ENCODE assay signal across 12 cellular contexts in genomic region chr19:46759817-46760333, GRCh38. TPM values are rescaled to one million over a fixed set of nuclear protein-coding genes. Genes with fewer than 3 reads are reported as not detected.
A peak's percentile ranks its signal among the peaks of the same experiment; 100 is the strongest.
DNase-seq lines count a peak whose midpoint lies in the region; ATAC-seq, FAIRE-seq and TF ChIP-seq lines count a peak whose summit lies in the region.
"Had no signal": no experiment of that assay in that cellular context is flagged by ENCODE, and none has a peak within 500 bp of the region (broad histone marks: within the 10 kb centered on the region; RNA-seq: fewer than 3 reads in every experiment).

No MANE protein-coding gene starts in this region.

- H3K27me3 ChIP-seq in H9 (ENCODE audit: insufficient read depth, low read length) (no peaks in the 10 kb centered on the region), astrocyte (ENCODE audit: insufficient read depth, low read length) (no peaks in the 10 kb centered on the region), foreskin keratinocyte (no peaks in the 10 kb centered on the region)
- H3K27me3 ChIP-seq: colonic mucosa, neutrophil had no signal

- no peak overlapping the region for H3K4me2 ChIP-seq in H9 (ENCODE audit: insufficient read depth, insufficient read length, low read length)
- no peak overlapping the region for H3K4me2 ChIP-seq in astrocyte (ENCODE audit: low read length)

- H3K9ac ChIP-seq in H9 (ENCODE audit: extremely low read depth, insufficient read length, low read length) (no peak overlapping the region), astrocyte (ENCODE audit: low read length) (no peak overlapping the region)

- no peak overlapping the region for H3T11ph ChIP-seq in H9 (ENCODE audit: low read length)

- H3K79me2 ChIP-seq in H9 (ENCODE audit: insufficient read depth, low read length) (no peaks in the 10 kb centered on the region), astrocyte (ENCODE audit: insufficient read depth, low read length) (no peaks in the 10 kb centered on the region)

- no peak overlapping the region for H3K4ac ChIP-seq in H9 (ENCODE audit: low read depth, low read length)

- H2AFZ ChIP-seq in H9 (ENCODE audit: low read length) (no peak overlapping the region), astrocyte (ENCODE audit: low read depth, low read length) (no peak overlapping the region)

- H2BK120ac ChIP-seq in H9 (ENCODE audit: low read depth, low read length, poor library complexity, severe bottlenecking): no peak overlapping the region

- no peak overlapping the region for H3K23ac ChIP-seq in H9 (ENCODE audit: insufficient read length, low read depth, low read length)

- no CpG with 5 or more reads among the region's 7 CpGs for WGBS in H9 (ENCODE audit: extremely low coverage, insufficient read length, low lambda C conversion rate)

- H2BK20ac ChIP-seq in H9 (ENCODE audit: low read depth, low read length, poor library complexity, severe bottlenecking): no peak overlapping the region

- H3K14ac ChIP-seq in H9 (ENCODE audit: insufficient read depth, low read length): no peak overlapping the region

- no peaks in the 10 kb centered on the region for H3K27me3 Mint-ChIP-seq in H9 (ENCODE audit: low read depth)
- H3K27me3 Mint-ChIP-seq in astrocyte (ENCODE audit: low read depth, unreplicated experiment): no peaks in the 10 kb centered on the region
- H3K27me3 Mint-ChIP-seq in nephron progenitor cell (ENCODE audit: low read depth, poor library complexity): no peaks in the 10 kb centered on the region

- H3K23me2 ChIP-seq in H9 (ENCODE audit: insufficient read length, low read depth, low read length, poor library complexity, severe bottlenecking): no peaks in the 10 kb centered on the region

- H3K9me3 Mint-ChIP-seq in H9: no peaks in the 10 kb centered on the region
- no peaks in the 10 kb centered on the region for H3K9me3 Mint-ChIP-seq in astrocyte (ENCODE audit: unreplicated experiment)
- no peaks in the 10 kb centered on the region for H3K9me3 Mint-ChIP-seq in nephron progenitor cell
- H3K9me3 Mint-ChIP-seq: T-helper 1 cell treated with Interleukin-12 subunit alpha and Interleukin-12 subunit beta and Interleukin-4 antibody, amounts not matched to agents 30 μg/mL and 1 μg/mL, for 36 hours had no signal

- no peak overlapping the region for H2BK12ac ChIP-seq in H9 (ENCODE audit: insufficient read length, low read depth, low read length)

- TF ChIP-seq CTCF in H9 (conservative IDR thresholded peaks at IDR 0.05) (no peak), astrocyte (IDR thresholded peaks at IDR 0.05; ENCODE audit: insufficient read depth, low read depth, low read length) (no peak), foreskin keratinocyte (conservative IDR thresholded peaks at IDR 0.05) (no peak), nephron progenitor cell (IDR thresholded peaks at IDR 0.05) (no peak)

- H4K20me1 ChIP-seq in H9 (ENCODE audit: control insufficient read depth, insufficient read depth, insufficient read length) (no peaks in the 10 kb centered on the region), astrocyte (ENCODE audit: insufficient read depth, low read length) (peaks cover 14% of the 10 kb centered on the region)

- H3K9me3 ChIP-seq in H9 (ENCODE audit: control insufficient read depth, low read depth, low read length) (no peaks in the 10 kb centered on the region), astrocyte (ENCODE audit: insufficient read depth, low read depth, low read length) (no peaks in the 10 kb centered on the region)
- H3K9me3 ChIP-seq: colonic mucosa, neutrophil had no signal

- H3K36me3 Mint-ChIP-seq in H9 (ENCODE audit: insufficient read depth in 1 of 3, low read depth in 3 of 3): peaks cover 0 to 22% (median 12%) of the 10 kb centered on the region in 3 experiments; a peak in 6 of 7 replicates
- peaks cover 4% of the 10 kb centered on the region for H3K36me3 Mint-ChIP-seq in astrocyte (ENCODE audit: low read depth, unreplicated experiment)
- H3K36me3 Mint-ChIP-seq in nephron progenitor cell (ENCODE audit: low read depth): peaks cover 14% of the 10 kb centered on the region

- no peak overlapping the region for H2BK15ac ChIP-seq in H9 (ENCODE audit: low read depth, low read length)

- no peak overlapping the region for H4K8ac ChIP-seq in H9 (replicated peaks; ENCODE audit: insufficient read length, low read depth, low read length)

- no peak overlapping the region for H4K5ac ChIP-seq in H9 (ENCODE audit: insufficient read length, low read depth, low read length)

- DNase-seq in H9 (no peak), astrocyte (ENCODE audit: low read depth) (peak; percentile 84), foreskin keratinocyte (peak; percentile 60 to 61), stromal cell of bone marrow (ENCODE audit: low read depth) (peak; percentile 96), nephron progenitor cell (no peak)
- DNase-seq: colonic mucosa, DMS79 treated with DMSO at 0.1 percent for 48 hours, NCI-H748 treated with DMSO at 0.1 percent for 48 hours had no signal

- H3K18ac ChIP-seq in H9 (ENCODE audit: insufficient read length, low read depth, low read length): no peak overlapping the region

- peak overlapping the region in 2 of 3 experiments; percentile 33 to 71; a peak in 3 of 7 replicates for H3K27ac Mint-ChIP-seq in H9
- H3K27ac Mint-ChIP-seq in astrocyte (ENCODE audit: unreplicated experiment): no peak overlapping the region
- H3K27ac Mint-ChIP-seq in nephron progenitor cell: no peak overlapping the region
- H3K27ac Mint-ChIP-seq: T-helper 1 cell treated with Interleukin-12 subunit alpha and Interleukin-12 subunit beta and Interleukin-4 antibody, amounts not matched to agents 30 μg/mL and 1 μg/mL, for 36 hours had no signal

- H3K36me3 ChIP-seq in astrocyte (ENCODE audit: insufficient read depth, low read length): no peaks in the 10 kb centered on the region
- H3K36me3 ChIP-seq: colonic mucosa had no signal

- H3K27ac ChIP-seq in H9 (ENCODE audit: insufficient read length, low read depth, low read length) (no peak overlapping the region), astrocyte (ENCODE audit: low read depth, low read length) (no peak overlapping the region), foreskin keratinocyte (no peak overlapping the region)
- H3K27ac ChIP-seq: colonic mucosa, neutrophil had no signal

- ATAC-seq in foreskin keratinocyte: no peak
- no peak for ATAC-seq in HG03378 (IDR thresholded peaks at IDR 0.05; ENCODE audit: unreplicated experiment)
- ATAC-seq in GM21529 (IDR thresholded peaks at IDR 0.05; ENCODE audit: unreplicated experiment): no peak

- no peak overlapping the region for H2BK5ac ChIP-seq in H9 (ENCODE audit: insufficient read length, low read length)

- H4K91ac ChIP-seq in H9 (ENCODE audit: insufficient read length, low read depth, low read length): no peak overlapping the region

- H3K56ac ChIP-seq in H9 (ENCODE audit: insufficient read length, low read depth, low read length): no peak overlapping the region

- FAIRE-seq in astrocyte (lab: Jason Lieb, UNC): peak; percentile 77

- H3K4me3 Mint-ChIP-seq in H9 (no peak overlapping the region; a peak in 1 of 5 replicates), astrocyte (ENCODE audit: unreplicated experiment) (no peak overlapping the region), nephron progenitor cell (no peak overlapping the region)
- H3K4me3 Mint-ChIP-seq: T-helper 1 cell treated with Interleukin-12 subunit alpha and Interleukin-12 subunit beta and Interleukin-4 antibody, amounts not matched to agents 30 μg/mL and 1 μg/mL, for 36 hours had no signal

- H3K4me1 Mint-ChIP-seq in H9 (peaks cover 4 to 11% of the 10 kb centered on the region in 2 experiments; a peak in 3 of 4 replicates), astrocyte (ENCODE audit: low read depth, unreplicated experiment) (no peaks in the 10 kb centered on the region), nephron progenitor cell (peaks cover 9% of the 10 kb centered on the region)

- no peaks in the 10 kb centered on the region for H3K4me1 ChIP-seq in H9 (ENCODE audit: insufficient read depth, low read length)
- H3K4me1 ChIP-seq in astrocyte (ENCODE audit: insufficient read depth, low read length): peaks cover 3% of the 10 kb centered on the region
- peaks cover 15% of the 10 kb centered on the region for H3K4me1 ChIP-seq in foreskin keratinocyte
- H3K4me1 ChIP-seq: colonic mucosa had no signal

- H2AK5ac ChIP-seq in H9 (ENCODE audit: insufficient read length, low read length): no peak overlapping the region

- no peak overlapping the region for H3K4me3 ChIP-seq in astrocyte (ENCODE audit: insufficient read depth, low read depth, low read length)
- H3K4me3 ChIP-seq: colonic mucosa had no signal

- H3K79me1 ChIP-seq in H9 (ENCODE audit: insufficient read depth, low read depth, low read length, poor library complexity, severe bottlenecking): no peaks in the 10 kb centered on the region

RNA-seq across cellular contexts. Expression of gene STRN4, which starts 13.6 kb away (rescaled TPM):
- total RNA-seq in H9 (2021) (143 and 148 TPM in 2 replicates), astrocyte (75.0 and 80.8 TPM in 2 replicates), foreskin keratinocyte (66.6 and 68.4 TPM in 2 replicates)
- 58.0 and 58.2 TPM in 2 replicates for polyA plus RNA-seq in foreskin keratinocyte

RNA-seq across cellular contexts. Expression of gene FKRP, which starts 14.0 kb away (rescaled TPM):
- total RNA-seq in H9 (2021) (39.1 and 42.2 TPM in 2 replicates), astrocyte (25.1 and 28.1 TPM in 2 replicates), foreskin keratinocyte (11.9 and 14.8 TPM in 2 replicates)
- 9.9 and 10.0 TPM in 2 replicates for polyA plus RNA-seq in foreskin keratinocyte

RNA-seq across cellular contexts. Expression of gene SLC1A5, which starts 28.5 kb away (rescaled TPM):
- 258 and 269 TPM in 2 replicates for total RNA-seq in H9 (2021)
- total RNA-seq in astrocyte: 233 and 270 TPM in 2 replicates
- total RNA-seq in foreskin keratinocyte: 176 and 218 TPM in 2 replicates
- 237 and 281 TPM in 2 replicates for polyA plus RNA-seq in foreskin keratinocyte

RNA-seq across cellular contexts. Expression of gene PRKD2, which starts 43.0 kb away (rescaled TPM):
- total RNA-seq in H9 (2021) (60.7 and 60.8 TPM in 2 replicates), astrocyte (45.8 and 54.6 TPM in 2 replicates), foreskin keratinocyte (40.8 and 44.6 TPM in 2 replicates)
- polyA plus RNA-seq in foreskin keratinocyte: 47.2 and 50.4 TPM in 2 replicates

Comparison
In these comparisons a context has a peak if more than half of its experiments do, and no peak if none do; other contexts are left out.
1. DNase-seq: peak in astrocyte (single experiment), foreskin keratinocyte (2 of 2) and stromal cell of bone marrow (single experiment); none in H9 (single experiment) and nephron progenitor cell (single experiment).
2. H3K27ac Mint-ChIP-seq: peak in H9 (2 of 3); none in astrocyte (single experiment) and nephron progenitor cell (single experiment).